9 cellular contexts compared by ENCODE assay signal in genomic region chr10:119333146-119333792, GRCh38.
DNase-seq lines count a peak whose midpoint lies in the region; ATAC-seq, FAIRE-seq and TF ChIP-seq lines count a peak whose summit lies in the region.
"Had no signal": no experiment of that assay in that cellular context is flagged by ENCODE, and none has a peak within 500 bp of the region (broad histone marks: within the 10 kb centered on the region; RNA-seq: fewer than 3 reads in every experiment).

No MANE protein-coding gene starts in this region.

- H3K27ac Mint-ChIP-seq in WTC11: 0 out of 2 replicates have a peak overlapping the region, but pooled peaks have one; percentile 23

- H3K36me3 ChIP-seq in bronchial epithelial cell (ENCODE audit: control insufficient read depth, insufficient read depth, low read length): no peaks in the 10 kb centered on the region
- H3K36me3 ChIP-seq in esophagus squamous epithelium: peaks cover 0 to 4% (median 0%) of the 10 kb centered on the region in 3 donors

- H3K36me3 Mint-ChIP-seq in WTC11: no peaks in the 10 kb centered on the region

- no peaks in the 10 kb centered on the region for H3K27me3 ChIP-seq in bronchial epithelial cell (ENCODE audit: control insufficient read depth, insufficient read depth, low read length)
- no peaks in the 10 kb centered on the region for H3K27me3 ChIP-seq in esophagus squamous epithelium

- FAIRE-seq in bronchial epithelial cell (lab: Jason Lieb, UNC): no peak

- WGBS in esophagus squamous epithelium, 2 donors: 79% methylated on average over 7 of the region's 8 CpGs; no CpG with 5 or more reads in 1 of the 2 donors

- intact Hi-C loops in esophagus squamous epithelium (cut with DNase I): no loop called here

- H3K27me3 Mint-ChIP-seq in WTC11 (ENCODE audit: low read depth): no peaks in the 10 kb centered on the region

- H3K9me3 ChIP-seq in esophagus squamous epithelium: no peaks in the 10 kb centered on the region

- no peak overlapping the region for H3K27ac ChIP-seq in esophagus squamous epithelium

- ATAC-seq in WTC11 (peak; percentile 18; the same call in 1 of the 2 replicates), GM18502 (IDR thresholded peaks at IDR 0.05; ENCODE audit: poor library complexity, unreplicated experiment) (no peak), HG02610 (IDR thresholded peaks at IDR 0.05; ENCODE audit: unreplicated experiment) (no peak)
- ATAC-seq: left lobe of liver had no signal

- CTCF ChIA-PET in WTC11 (lab: Charles Lee): interaction anchor here (0.6 to 0.9 kb wide), 2 partner anchors 112 to 124 kb away, joined by 3 read pairs; no protein-coding TSS in a partner anchor

- H3K4me3 Mint-ChIP-seq in WTC11: no peak overlapping the region

- DNase-seq in HFF-Myc (ENCODE audit: extremely low read depth, low read depth): peak; percentile 27
- DNase-seq in WTC11 (ENCODE audit: low spot score): no peak
- peak; percentile 48 for DNase-seq in bronchial epithelial cell (ENCODE audit: low read depth)
- peak; percentile 14 to 50 for DNase-seq in stimulated activated CD4-positive, alpha-beta T cell treated with anti-CD3 and anti-CD28 coated beads, Interleukin-2, amount 100 ng/mL, for 48 hours
- no peak for DNase-seq in NCI-H2029 treated with DMSO at 0.1 percent for 48 hours (lab: John Stamatoyannopoulos, UW)
- DNase-seq in esophagus squamous epithelium (lab: John Stamatoyannopoulos, UW): no peak

- no peak for TF ChIP-seq POLR2A in esophagus squamous epithelium (IDR thresholded peaks at IDR 0.05)

- H3K9me3 Mint-ChIP-seq in WTC11: no peaks in the 10 kb centered on the region

- no peaks in the 10 kb centered on the region for H3K4me1 Mint-ChIP-seq in WTC11

- TF ChIP-seq CTCF in HFF-Myc (IDR thresholded peaks at IDR 0.05; ENCODE audit: low read depth, low read length, missing control alignments) (no peak), WTC11 (IDR thresholded peaks at IDR 0.05) (no peak), bronchial epithelial cell (IDR thresholded peaks at IDR 0.05; ENCODE audit: insufficient read depth, low read length, severe bottlenecking) (no peak), esophagus squamous epithelium (IDR thresholded peaks at IDR 0.05) (no peak)

- H3K4me1 ChIP-seq in esophagus squamous epithelium: peaks cover 0 to 31% (median 8%) of the 10 kb centered on the region in 3 donors

- H3K4me3 ChIP-seq in HFF-Myc (replicated peaks; ENCODE audit: low read depth, low read length): no peak overlapping the region
- H3K4me3 ChIP-seq in bronchial epithelial cell (ENCODE audit: low read depth, low read length): no peak overlapping the region
- no peak overlapping the region for H3K4me3 ChIP-seq in esophagus squamous epithelium

- POLR2A ChIA-PET in WTC11 (lab: Charles Lee): no interaction called here

TF ChIP-seq in WTC11, 78 proteins besides CTCF, POLR2A, EP300 and RAD21:
- TF ChIP-seq GTF2I (CRISPR knock-in tag; conservative IDR thresholded peaks at IDR 0.05): no peak
- no peak for TF ChIP-seq FOXJ3 (CRISPR knock-in tag; IDR thresholded peaks at IDR 0.05; ENCODE audit: borderline replicate concordance)
- no peak for TF ChIP-seq ZNF121 (CRISPR knock-in tag; IDR thresholded peaks at IDR 0.05)
- no peak for TF ChIP-seq NFYB (CRISPR knock-in tag; conservative IDR thresholded peaks at IDR 0.05; ENCODE audit: low read depth)
- no peak for TF ChIP-seq TEAD4 (CRISPR knock-in tag; IDR thresholded peaks at IDR 0.05)
- no peak for TF ChIP-seq ATF2 (CRISPR knock-in tag; IDR thresholded peaks at IDR 0.05; ENCODE audit: borderline replicate concordance, low read depth)
- TF ChIP-seq MLX (CRISPR knock-in tag; IDR thresholded peaks at IDR 0.05): no peak
- TF ChIP-seq TCF7 (CRISPR knock-in tag; IDR thresholded peaks at IDR 0.05; ENCODE audit: low read depth): no peak
- TF ChIP-seq MYBL2 (CRISPR knock-in tag; IDR thresholded peaks at IDR 0.05): no peak
- no peak for TF ChIP-seq JAZF1 (CRISPR knock-in tag; IDR thresholded peaks at IDR 0.05)
- no peak for TF ChIP-seq PREB (CRISPR knock-in tag; IDR thresholded peaks at IDR 0.05; ENCODE audit: borderline replicate concordance)
- TF ChIP-seq PRRX2 (CRISPR knock-in tag; IDR thresholded peaks at IDR 0.05): no peak
- no peak for TF ChIP-seq SOX15 (CRISPR knock-in tag; IDR thresholded peaks at IDR 0.05)
- TF ChIP-seq ZNF263 (CRISPR knock-in tag; IDR thresholded peaks at IDR 0.05; ENCODE audit: low read depth): no peak
- TF ChIP-seq, protein P1, sequence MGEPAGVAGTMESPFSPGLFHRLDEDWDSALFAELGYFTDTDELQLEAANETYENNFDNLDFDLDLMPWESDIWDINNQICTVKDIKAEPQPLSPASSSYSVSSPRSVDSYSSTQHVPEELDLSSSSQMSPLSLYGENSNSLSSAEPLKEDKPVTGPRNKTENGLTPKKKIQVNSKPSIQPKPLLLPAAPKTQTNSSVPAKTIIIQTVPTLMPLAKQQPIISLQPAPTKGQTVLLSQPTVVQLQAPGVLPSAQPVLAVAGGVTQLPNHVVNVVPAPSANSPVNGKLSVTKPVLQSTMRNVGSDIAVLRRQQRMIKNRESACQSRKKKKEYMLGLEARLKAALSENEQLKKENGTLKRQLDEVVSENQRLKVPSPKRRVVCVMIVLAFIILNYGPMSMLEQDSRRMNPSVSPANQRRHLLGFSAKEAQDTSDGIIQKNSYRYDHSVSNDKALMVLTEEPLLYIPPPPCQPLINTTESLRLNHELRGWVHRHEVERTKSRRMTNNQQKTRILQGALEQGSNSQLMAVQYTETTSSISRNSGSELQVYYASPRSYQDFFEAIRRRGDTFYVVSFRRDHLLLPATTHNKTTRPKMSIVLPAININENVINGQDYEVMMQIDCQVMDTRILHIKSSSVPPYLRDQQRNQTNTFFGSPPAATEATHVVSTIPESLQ (CRISPR knock-in tag; IDR thresholded peaks at IDR 0.05): no peak

Comparison
In these comparisons a context has a peak if more than half of its experiments do, and no peak if none do; other contexts are left out.
1. DNase-seq: peak in HFF-Myc (single experiment), bronchial epithelial cell (single experiment) and stimulated activated CD4-positive, alpha-beta T cell treated with anti-CD3 and anti-CD28 coated beads, Interleukin-2, amount 100 ng/mL, for 48 hours (2 of 2); none in WTC11 (single experiment), NCI-H2029 treated with DMSO at 0.1 percent for 48 hours (single experiment) and esophagus squamous epithelium (single experiment).